In genomic region chr18:46161721-46162421, GRCh38 we compare ENCODE assay signal across 25 cellular contexts.
"Had no signal": no experiment of that assay in that cellular context is flagged by ENCODE, and none has a peak within 500 bp of the region (broad histone marks: within the 10 kb centered on the region; RNA-seq: fewer than 3 reads in every experiment).

No MANE protein-coding gene starts in this region.

- H3K27ac ChIP-seq: adrenal gland, PC-9, RWPE1, SJCRH30 had no signal

- DNase-seq: activated B cell treated with CpG ODN at 0.5 μM for 24 hours; activated CD4-positive, alpha-beta memory T cell treated with anti-CD3 and anti-CD28 coated beads, Interleukin-2, amount 10 ng/mL, durations not matched to agents 7 days and 5 days; activated CD4-positive, alpha-beta T cell treated with anti-CD3 and anti-CD28 coated beads for 1 hour; activated CD4-positive, alpha-beta T cell treated with anti-CD3 and anti-CD28 coated beads, Interleukin-2, amount 10 ng/mL, durations not matched to agents 24 days and 14 days; activated CD8-positive, alpha-beta memory T cell treated with anti-CD3 and anti-CD28 coated beads, Interleukin-2, amount 50 U/mL, for 48 hours; activated naive CD4-positive, alpha-beta T cell treated with Interleukin-2 at 50 U/mL for 16 hours; activated naive CD8-positive, alpha-beta T cell treated with anti-CD3 and anti-CD28 coated beads for 36 hours; activated T-cell treated with anti-CD3 and anti-CD28 coated beads, Interleukin-2, amount 50 U/mL, for 1 hour; adrenal gland; anterior cingulate cortex; caudate nucleus; Kasumi-1; KBM-7; NCI-H1048; NCI-H146; NCI-H187 treated with DMSO at 0.1 percent for 48 hours; NCI-H2081 treated with DMSO at 0.1 percent for 48 hours; NCI-H446; NCI-H524; PC-9; Right ventricle myocardium superior; SJCRH30; T-helper 17 cell; T-helper 9 cell had no signal

- H3K27me3 ChIP-seq: adrenal gland, SJCRH30 had no signal

- H3K4me1 ChIP-seq: adrenal gland, SJCRH30 had no signal

- H3K4me2 ChIP-seq: PC-9 had no signal

- ATAC-seq: T-helper 17 cell had no signal

- H3K9me3 ChIP-seq: adrenal gland, SJCRH30 had no signal

- H2AFZ ChIP-seq: PC-9 had no signal

- H3K4me3 ChIP-seq: adrenal gland, PC-9, SJCRH30 had no signal

- H3K36me3 ChIP-seq: adrenal gland, SJCRH30 had no signal
